Comparison of ENCODE assay signal across 28 cellular contexts in the genomic region with DNA sequence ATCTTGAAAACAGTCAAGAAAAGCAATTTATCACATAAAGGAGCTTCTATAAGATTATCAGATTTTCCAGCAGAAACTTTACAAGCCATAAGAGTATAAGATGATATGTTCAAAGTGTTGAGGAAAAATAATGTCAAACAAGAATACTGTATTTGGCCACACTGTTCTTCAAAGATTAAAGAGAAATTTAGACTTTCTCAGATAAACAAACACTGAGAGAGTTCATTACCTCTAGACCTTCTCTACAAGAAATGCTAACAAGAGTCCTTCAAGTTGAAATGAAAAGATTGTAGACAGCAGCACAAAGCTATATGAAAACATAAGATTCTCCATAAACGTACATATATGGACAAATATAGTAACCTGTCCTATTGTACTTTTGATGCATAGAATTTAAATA.
"Had no signal": no experiment of that assay in that cellular context is flagged by ENCODE, and none has a peak within 500 bp of the region (broad histone marks: within the 10 kb centered on the region; RNA-seq: fewer than 3 reads in every experiment).

No MANE protein-coding gene starts in this region.

- H3K9me3 ChIP-seq: colonic mucosa, gastrocnemius medialis had no signal

- H3K4me3 ChIP-seq: colonic mucosa, coronary artery, dorsolateral prefrontal cortex, esophagus muscularis mucosa, esophagus squamous epithelium, gastrocnemius medialis, gastroesophageal sphincter, heart left ventricle, heart right ventricle had no signal

- DNase-seq: colonic mucosa; cortex of kidney; dermis blood vessel endothelial cell; dorsolateral prefrontal cortex; effector CD4-positive, alpha-beta T cell; effector CD8-positive, alpha-beta T cell; effector memory CD4-positive, alpha-beta T cell; effector memory CD8-positive, alpha-beta T cell; endodermal cell; erythroblast; esophagus squamous epithelium; foreskin fibroblast; foreskin keratinocyte; foreskin melanocyte; gastrocnemius medialis; head of caudate nucleus; heart left ventricle; heart right ventricle had no signal

- H3K27ac ChIP-seq: colonic mucosa, coronary artery, dorsolateral prefrontal cortex, epithelial cell of prostate, esophagus muscularis mucosa, esophagus squamous epithelium, foreskin keratinocyte, gastrocnemius medialis, gastroesophageal sphincter, heart left ventricle, heart right ventricle had no signal

- ATAC-seq: effector memory CD8-positive, alpha-beta T cell; esophagus mucosa; foreskin keratinocyte; gastrocnemius medialis; gastroesophageal sphincter; heart left ventricle; heart right ventricle had no signal

- H3K27me3 ChIP-seq: colonic mucosa, dorsolateral prefrontal cortex, esophagus muscularis mucosa, esophagus squamous epithelium, foreskin keratinocyte, gastrocnemius medialis, gastroesophageal sphincter, heart left ventricle, heart right ventricle had no signal

- H3K4me1 ChIP-seq: colonic mucosa, esophagus muscularis mucosa, esophagus squamous epithelium, foreskin keratinocyte, gastroesophageal sphincter, heart left ventricle had no signal

- H3K4me1 Mint-ChIP-seq: endodermal cell had no signal

- H3K27ac Mint-ChIP-seq: dendritic cell treated with granulocyte-macrophage colony-stimulating factor and Interleukin-4, amounts not matched to agents 40 ng/mL and 50 ng/mL, for 4 days; effector memory CD8-positive, alpha-beta T cell; endodermal cell had no signal

- H3K36me3 ChIP-seq: colonic mucosa, esophagus muscularis mucosa, esophagus squamous epithelium, gastrocnemius medialis, gastroesophageal sphincter, heart left ventricle, heart right ventricle had no signal

- H3K4me3 Mint-ChIP-seq: dendritic cell treated with granulocyte-macrophage colony-stimulating factor and Interleukin-4, amounts not matched to agents 40 ng/mL and 50 ng/mL, for 4 days; effector memory CD8-positive, alpha-beta T cell; endodermal cell had no signal

- FAIRE-seq: colon, endometrium, endothelial cell of umbilical vein, frontal cortex had no signal
